ENCODE assay signal across 36 cellular contexts in the genomic region with DNA sequence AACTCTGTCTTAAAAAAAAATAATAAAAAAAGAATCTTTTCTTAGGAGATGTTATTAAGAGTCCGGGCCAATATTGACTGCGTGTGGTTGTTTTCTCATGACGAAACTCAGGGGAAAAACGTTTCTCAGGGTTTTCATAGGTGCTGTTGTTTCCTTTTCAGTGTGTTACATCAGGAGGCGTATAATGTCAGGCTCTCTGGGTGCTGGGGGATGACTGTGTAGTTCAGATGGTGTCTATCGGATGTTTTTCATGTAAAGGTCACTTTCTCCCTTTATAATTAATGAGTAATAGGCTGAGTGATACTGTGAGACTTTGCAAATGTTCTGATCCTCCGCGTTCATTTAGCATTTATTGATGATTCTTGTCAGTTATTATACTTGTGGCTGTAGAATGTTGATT.
"Had no signal": no experiment of that assay in that cellular context is flagged by ENCODE, and none has a peak within 500 bp of the region (broad histone marks: within the 10 kb centered on the region; RNA-seq: fewer than 3 reads in every experiment).

No MANE protein-coding gene starts in this region.

- DNase-seq: activated B cell treated with CpG ODN at 0.5 μM for 24 hours; activated CD4-positive, alpha-beta memory T cell treated with anti-CD3 and anti-CD28 coated beads for 36 hours; activated CD4-positive, alpha-beta T cell treated with anti-CD3 and anti-CD28 coated beads for 4 hours; activated CD4-positive, alpha-beta T cell treated with anti-CD3 and anti-CD28 coated beads, Interleukin-2, amount 10 ng/mL, durations not matched to agents 24 days and 14 days; activated CD4-positive, alpha-beta T cell treated with anti-CD3 and anti-CD28 coated beads, Interleukin-2, amount 50 U/mL, for 1 hour; activated CD4-positive, alpha-beta T cell treated with anti-CD3 and anti-CD28 coated beads, Interleukin-2, amount 50 U/mL, for 4 hours; activated CD4-positive, CD25-positive, alpha-beta regulatory T cell treated with anti-CD3 and anti-CD28 coated beads, Interleukin-2, amount 50 U/mL, for 72 hours; activated CD8-positive, alpha-beta memory T cell treated with anti-CD3 and anti-CD28 coated beads, Interleukin-2, amount 50 U/mL, for 4 hours; activated effector memory CD4-positive, alpha-beta T cell treated with anti-CD3 and anti-CD28 coated beads, Interleukin-2, amount 50 U/mL, for 16 hours; activated gamma-delta T cell treated with Interleukin-2 at 50 U/mL for 16 hours; activated naive CD4-positive, alpha-beta T cell; activated naive CD4-positive, alpha-beta T cell treated with anti-CD3 and anti-CD28 coated beads for 36 hours; activated naive CD4-positive, alpha-beta T cell treated with anti-CD3 and anti-CD28 coated beads, Interleukin-2, amount 50 U/mL, for 16 hours; activated naive CD8-positive, alpha-beta T cell treated with anti-CD3 and anti-CD28 coated beads for 36 hours; activated T-cell treated with anti-CD3 and anti-CD28 coated beads for 4 hours; activated T-cell treated with anti-CD3 and anti-CD28 coated beads, Interleukin-2, amount 50 U/mL, for 1 hour; activated T-cell treated with anti-CD3 and anti-CD28 coated beads, Interleukin-2, amount 50 U/mL, for 4 hours; activated T-cell treated with anti-CD3 and anti-CD28 coated beads, Interleukin-2, amount 50 U/mL, for 72 hours; adrenal gland; amniotic stem cell; aorta; body of pancreas; brain microvascular endothelial cell; central memory CD4-positive, alpha-beta T cell; T-helper 1 cell; T-helper 2 cell; T-helper 9 cell had no signal

- H3K27ac Mint-ChIP-seq: activated B cell treated with CpG ODN at 0.5 μM for 24 hours; activated CD4-positive, alpha-beta memory T cell treated with anti-CD3 and anti-CD28 coated beads for 36 hours; activated CD4-positive, alpha-beta T cell treated with anti-CD3 and anti-CD28 coated beads, Interleukin-2, amount 10 ng/mL, durations not matched to agents 24 days and 14 days; activated naive CD4-positive, alpha-beta T cell treated with anti-CD3 and anti-CD28 coated beads for 36 hours; activated naive CD4-positive, alpha-beta T cell treated with anti-CD3 and anti-CD28 coated beads, Interleukin-2, amount 50 U/mL, for 72 hours; activated naive CD8-positive, alpha-beta T cell treated with anti-CD3 and anti-CD28 coated beads for 36 hours; activated T-cell treated with anti-CD3 and anti-CD28 coated beads, Interleukin-2, amount 50 U/mL, for 72 hours; activated T-helper 1 cell treated with anti-CD3 and anti-CD28 coated beads, Interleukin-12 subunit alpha, Interleukin-12 subunit beta, Interleukin-2, Interleukin-4 antibody, amounts not matched to agents 30 ng/mL and 10 ng/mL and 1 ng/mL, durations not matched to agents 14 hours and 24 hours and 36 hours; activated T-helper 17 cell treated with anti-CD3 and anti-CD28 coated beads, Interleukin-2, amount 50 U/mL, for 72 hours; T-helper 1 cell treated with Interleukin-12 subunit alpha and Interleukin-12 subunit beta and Interleukin-4 antibody, amounts not matched to agents 30 μg/mL and 1 μg/mL, for 36 hours; T-helper 2 cell treated with Interferon-gamma antibody and Interleukin-4, amounts not matched to agents 5 μg/mL and 100 μg/mL, for 36 hours had no signal

- H3K9me3 Mint-ChIP-seq: activated B cell treated with CpG ODN at 0.5 μM for 24 hours; activated CD4-positive, alpha-beta memory T cell treated with anti-CD3 and anti-CD28 coated beads for 36 hours; activated CD4-positive, alpha-beta T cell treated with anti-CD3 and anti-CD28 coated beads, Interleukin-2, amount 10 ng/mL, durations not matched to agents 24 days and 14 days; activated naive CD4-positive, alpha-beta T cell treated with anti-CD3 and anti-CD28 coated beads for 36 hours; activated naive CD8-positive, alpha-beta T cell treated with anti-CD3 and anti-CD28 coated beads for 36 hours; activated T-cell treated with anti-CD3 and anti-CD28 coated beads, Interleukin-2, amount 50 U/mL, for 4 hours; activated T-helper 1 cell treated with anti-CD3 and anti-CD28 coated beads, Interleukin-12 subunit alpha, Interleukin-12 subunit beta, Interleukin-2, Interleukin-4 antibody, amounts not matched to agents 30 ng/mL and 10 ng/mL and 1 ng/mL, durations not matched to agents 14 hours and 24 hours and 36 hours; activated T-helper 17 cell treated with anti-CD3 and anti-CD28 coated beads, Interleukin-2, amount 50 U/mL, for 72 hours; T-helper 1 cell treated with Interleukin-12 subunit alpha and Interleukin-12 subunit beta and Interleukin-4 antibody, amounts not matched to agents 30 μg/mL and 1 μg/mL, for 36 hours; T-helper 2 cell treated with Interferon-gamma antibody and Interleukin-4, amounts not matched to agents 5 μg/mL and 100 μg/mL, for 36 hours had no signal

- H3K27me3 Mint-ChIP-seq: activated B cell treated with CpG ODN at 0.5 μM for 24 hours; activated CD4-positive, alpha-beta memory T cell treated with anti-CD3 and anti-CD28 coated beads for 36 hours; activated CD4-positive, alpha-beta T cell treated with anti-CD3 and anti-CD28 coated beads, Interleukin-2, amount 10 ng/mL, durations not matched to agents 24 days and 14 days; activated naive CD8-positive, alpha-beta T cell treated with anti-CD3 and anti-CD28 coated beads for 36 hours; activated T-helper 17 cell treated with anti-CD3 and anti-CD28 coated beads, Interleukin-2, amount 50 U/mL, for 72 hours had no signal

- H3K4me1 ChIP-seq: adrenal gland, breast epithelium had no signal

- ATAC-seq: activated naive CD4-positive, alpha-beta T cell treated with anti-CD3 and anti-CD28 coated beads, Interleukin-2, amount 50 U/mL, for 72 hours; activated T-cell treated with anti-CD3 and anti-CD28 coated beads, Interleukin-2, amount 50 U/mL, for 4 hours; activated T-cell treated with anti-CD3 and anti-CD28 coated beads, Interleukin-2, amount 50 U/mL, for 72 hours; activated T-helper 17 cell treated with anti-CD3 and anti-CD28 coated beads, Interleukin-2, amount 50 U/mL, for 72 hours; body of pancreas had no signal

- FAIRE-seq: astrocyte, TTC549 had no signal

- H3K9me3 ChIP-seq: adrenal gland, body of pancreas, breast epithelium had no signal

- H3K4me1 Mint-ChIP-seq: activated B cell treated with CpG ODN at 0.5 μM for 24 hours had no signal

- H3K4me3 ChIP-seq: adrenal gland, body of pancreas, breast epithelium had no signal

- H3K27me3 ChIP-seq: adrenal gland, body of pancreas, brain microvascular endothelial cell, breast epithelium had no signal

- H3K27ac ChIP-seq: adrenal gland, body of pancreas, brain microvascular endothelial cell, breast epithelium, VCaP had no signal

- H3K36me3 ChIP-seq: adrenal gland, brain microvascular endothelial cell, breast epithelium had no signal

- H3K4me3 Mint-ChIP-seq: activated B cell treated with CpG ODN at 0.5 μM for 24 hours; activated CD4-positive, alpha-beta memory T cell treated with anti-CD3 and anti-CD28 coated beads for 36 hours; activated CD4-positive, alpha-beta T cell treated with anti-CD3 and anti-CD28 coated beads, Interleukin-2, amount 10 ng/mL, durations not matched to agents 24 days and 14 days; activated naive CD4-positive, alpha-beta T cell treated with anti-CD3 and anti-CD28 coated beads for 36 hours; activated naive CD8-positive, alpha-beta T cell treated with anti-CD3 and anti-CD28 coated beads for 36 hours; activated T-cell treated with anti-CD3 and anti-CD28 coated beads, Interleukin-2, amount 50 U/mL, for 4 hours; activated T-cell treated with anti-CD3 and anti-CD28 coated beads, Interleukin-2, amount 50 U/mL, for 72 hours; activated T-helper 1 cell treated with anti-CD3 and anti-CD28 coated beads, Interleukin-12 subunit alpha, Interleukin-12 subunit beta, Interleukin-2, Interleukin-4 antibody, amounts not matched to agents 30 ng/mL and 10 ng/mL and 1 ng/mL, durations not matched to agents 14 hours and 24 hours and 36 hours; activated T-helper 17 cell treated with anti-CD3 and anti-CD28 coated beads, Interleukin-2, amount 50 U/mL, for 72 hours; T-helper 1 cell treated with Interleukin-12 subunit alpha and Interleukin-12 subunit beta and Interleukin-4 antibody, amounts not matched to agents 30 μg/mL and 1 μg/mL, for 36 hours; T-helper 2 cell treated with Interferon-gamma antibody and Interleukin-4, amounts not matched to agents 5 μg/mL and 100 μg/mL, for 36 hours had no signal
